Comparison of ENCODE assay signal across 18 cellular contexts in genomic region chr7:17580141-17580540, GRCh38.
A peak's percentile ranks its signal among the peaks of the same experiment; 100 is the strongest.
DNase-seq lines count a peak whose midpoint lies in the region; ATAC-seq and TF ChIP-seq lines count a peak whose summit lies in the region.
"Had no signal": no experiment of that assay in that cellular context is flagged by ENCODE, and none has a peak within 500 bp of the region (broad histone marks: within the 10 kb centered on the region; RNA-seq: fewer than 3 reads in every experiment).

No MANE protein-coding gene starts in this region.

- peaks cover 19% of the 10 kb centered on the region for H3K9me3 ChIP-seq in adipocyte (ENCODE audit: control insufficient read depth, low read length)
- peaks cover 9% of the 10 kb centered on the region for H3K9me3 ChIP-seq in skeletal muscle satellite cell (replicated peaks; ENCODE audit: low read length)
- peaks cover 10% of the 10 kb centered on the region for H3K9me3 ChIP-seq in upper lobe of right lung
- H3K9me3 ChIP-seq: neutrophil, thyroid gland had no signal

- ATAC-seq in upper lobe of right lung: no peak

- H3K4me2 ChIP-seq in skeletal muscle satellite cell (ENCODE audit: low read length): peak overlapping the region; percentile 57
- H3K4me2 ChIP-seq: PC-9 had no signal

- H3K4me1 ChIP-seq in adipocyte (ENCODE audit: control insufficient read depth, insufficient read depth, low read length): peaks cover 11% of the 10 kb centered on the region
- H3K4me1 ChIP-seq in skeletal muscle satellite cell (ENCODE audit: control insufficient read depth, insufficient read depth, low read length): peaks cover 11% of the 10 kb centered on the region
- no peaks in the 10 kb centered on the region for H3K4me1 ChIP-seq in upper lobe of right lung
- H3K4me1 ChIP-seq: thyroid gland had no signal

- TF ChIP-seq CTCF in foreskin fibroblast (IDR thresholded peaks at IDR 0.05; ENCODE audit: low read depth, low read length) (no peak), upper lobe of right lung (IDR thresholded peaks at IDR 0.05) (no peak)

- H3K9ac ChIP-seq in adipocyte (ENCODE audit: low read length): no peak overlapping the region
- peak overlapping the region; percentile 48 for H3K9ac ChIP-seq in skeletal muscle satellite cell (ENCODE audit: low read depth, low read length)

- DNase-seq in activated CD4-positive, alpha-beta T cell treated with anti-CD3 and anti-CD28 coated beads for 48 hours: peak; percentile 22
- no peak for DNase-seq in activated CD4-positive, alpha-beta T cell treated with anti-CD3 and anti-CD28 coated beads, Interleukin-2, amount 50 U/mL, for 1 hour
- DNase-seq in adipocyte (ENCODE audit: low read depth) (peak; percentile 59), foreskin fibroblast (peak; percentile 88 to 91), upper lobe of right lung (no peak), SW 1271 (lab: John Stamatoyannopoulos, UW) (no peak)
- DNase-seq in activated CD4-positive, CD25-positive, alpha-beta regulatory T cell treated with anti-CD3 and anti-CD28 coated beads, Interleukin-2, amount 50 U/mL, for 72 hours: no peak
- DNase-seq: 8988T; activated effector memory CD4-positive, alpha-beta T cell treated with anti-CD3 and anti-CD28 coated beads, Interleukin-2, amount 50 U/mL, for 16 hours; DMS 273 treated with DMSO at 0.1 percent for 48 hours; NCI-H1092 treated with DMSO at 0.1 percent for 48 hours; NCI-H226; PC-9; stimulated activated CD4-positive, alpha-beta T cell treated with anti-CD3 and anti-CD28 coated beads, Interleukin-12 subunit alpha, Interleukin-12 subunit beta, amount 100 ng/mL, for 4 hours; T-helper 2 cell; thyroid gland had no signal

- no peak overlapping the region for H3K4me3 ChIP-seq in adipocyte (ENCODE audit: low read length)
- H3K4me3 ChIP-seq in foreskin fibroblast (ENCODE audit: low read depth in 1 of 2, low read length in 2 of 2): no peak overlapping the region
- no peak overlapping the region for H3K4me3 ChIP-seq in skeletal muscle satellite cell (ENCODE audit: low read length)
- no peak overlapping the region for H3K4me3 ChIP-seq in upper lobe of right lung
- H3K4me3 ChIP-seq: PC-9, thyroid gland had no signal

- H3K36me3 ChIP-seq in adipocyte (ENCODE audit: control insufficient read depth, insufficient read depth, low read length, severe bottlenecking): no peaks in the 10 kb centered on the region
- no peaks in the 10 kb centered on the region for H3K36me3 ChIP-seq in skeletal muscle satellite cell (ENCODE audit: insufficient read depth, low read length)
- H3K36me3 ChIP-seq in upper lobe of right lung: no peaks in the 10 kb centered on the region
- H3K36me3 ChIP-seq: neutrophil, thyroid gland had no signal

- H3K27ac ChIP-seq in upper lobe of right lung: no peak overlapping the region
- H3K27ac ChIP-seq: neutrophil, PC-9, thyroid gland had no signal

- H3K27me3 ChIP-seq in adipocyte (replicated peaks; ENCODE audit: control insufficient read depth, insufficient read depth, low read length) (peaks cover under 1% of the 10 kb centered on the region), skeletal muscle satellite cell (ENCODE audit: control insufficient read depth, insufficient read depth, low read length) (no peaks in the 10 kb centered on the region), upper lobe of right lung (no peaks in the 10 kb centered on the region)
- H3K27me3 ChIP-seq: neutrophil, thyroid gland had no signal

- intact Hi-C loops in upper lobe of right lung (cut with DNase I): no loop called here

Comparison
In these comparisons a context has a peak if more than half of its experiments do, and no peak if none do; other contexts are left out.
1. DNase-seq: peak in activated CD4-positive, alpha-beta T cell treated with anti-CD3 and anti-CD28 coated beads for 48 hours (single experiment), adipocyte (single experiment) and foreskin fibroblast (2 of 2); none in activated CD4-positive, alpha-beta T cell treated with anti-CD3 and anti-CD28 coated beads, Interleukin-2, amount 50 U/mL, for 1 hour (single experiment), upper lobe of right lung (single experiment), activated CD4-positive, CD25-positive, alpha-beta regulatory T cell treated with anti-CD3 and anti-CD28 coated beads, Interleukin-2, amount 50 U/mL, for 72 hours (single experiment) and SW 1271 (0 of 2).